Comparison of ENCODE assay signal across 19 cellular contexts in the genomic region with DNA sequence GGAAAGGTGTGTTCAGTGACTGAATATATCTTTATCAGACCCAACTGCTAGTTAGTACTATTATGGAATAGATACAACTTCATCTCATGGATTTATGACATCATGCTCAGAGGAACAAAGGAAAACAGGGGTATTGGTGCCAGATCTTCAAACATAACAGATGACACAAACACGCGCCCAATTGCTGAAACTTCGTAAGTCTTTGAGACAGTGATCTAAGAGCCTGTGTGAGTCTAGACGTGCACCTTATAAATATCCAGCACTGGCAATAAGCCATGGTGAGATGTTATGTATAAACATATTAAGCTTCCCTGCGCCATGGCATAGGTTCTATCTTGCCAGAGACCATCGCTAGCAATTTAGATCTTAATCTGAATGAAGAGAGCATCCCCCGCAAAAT. TPM values are rescaled to one million over a fixed set of nuclear protein-coding genes. Genes with fewer than 3 reads are reported as not detected.
DNase-seq lines count a peak whose midpoint lies in the region; ATAC-seq, FAIRE-seq and TF ChIP-seq lines count a peak whose summit lies in the region.
"Had no signal": no experiment of that assay in that cellular context is flagged by ENCODE, and none has a peak within 500 bp of the region (broad histone marks: within the 10 kb centered on the region; RNA-seq: fewer than 3 reads in every experiment).

No MANE protein-coding gene starts in this region.

- H4K8ac ChIP-seq in H1 (ENCODE audit: extremely low read depth, insufficient read depth, low read length) = no peak overlapping the region

- intact Hi-C loops in HepG2 (cut with micrococcal nuclease; ENCODE audit: unreplicated experiment) (no loop called here), right lobe of liver (cut with DNase I) (loop anchor here (10.0 kb wide), 2 partner anchors 219 to 419 kb away; no protein-coding TSS in a partner anchor), lower lobe of right lung (cut with DNase I) (loop anchor here (5.0 kb wide), 1 partner anchor 222 kb away; no protein-coding TSS in a partner anchor)

- in situ Hi-C loops in HepG2 (cut with HindIII; ENCODE audit: extremely low pct_ligation_motif_present, low pct_unique_long_range_greater_than_20kb) = loop anchor here (5.0 to 25.0 kb wide), 2 partner anchors 222 to 422 kb away; no protein-coding TSS in a partner anchor

- H2BK12ac ChIP-seq in H1 (ENCODE audit: low read depth, low read length) = no peak overlapping the region

- no peak for TF ChIP-seq POLR2A in HepG2 (IDR thresholded peaks at IDR 0.05; ENCODE audit: insufficient read depth in 1 of 2, low read depth in 2 of 2, low read length in 2 of 2)
- TF ChIP-seq POLR2A in right lobe of liver (IDR thresholded peaks at IDR 0.05) = no peak
- TF ChIP-seq POLR2A in H1 (IDR thresholded peaks at IDR 0.05; ENCODE audit: control extremely low read depth in 1 of 2, low read depth in 2 of 2, low read length in 2 of 2) = no peak

- H3K27ac Mint-ChIP-seq in mesothelial cell of epicardium = peak overlapping the region; percentile 70
- H3K27ac Mint-ChIP-seq: CD8-positive, alpha-beta memory T cell had no signal

- no peak overlapping the region for H4K5ac ChIP-seq in H1 (ENCODE audit: insufficient read length, low read depth, low read length)

- H3K27ac ChIP-seq in HepG2 (ENCODE audit: extremely low read length, insufficient read depth, low read length) (no peak overlapping the region), right lobe of liver (no peak overlapping the region), H1 (ENCODE audit: low read depth, low read length) (no peak overlapping the region), lower lobe of right lung (no peak overlapping the region)
- H3K27ac ChIP-seq: BLaER1, KMS-11, Peyer's patch had no signal

- no peaks in the 10 kb centered on the region for H3K27me3 ChIP-seq in HepG2 (ENCODE audit: control insufficient read depth in 1 of 2, insufficient read depth in 2 of 2, low read length in 2 of 2)
- no peaks in the 10 kb centered on the region for H3K27me3 ChIP-seq in right lobe of liver
- H3K27me3 ChIP-seq in H1 (replicated peaks in 1 of 4; ENCODE audit: control insufficient read depth in 3 of 4, extremely low read depth in 1 of 4, insufficient read depth in 3 of 4, low read length in 3 of 4) = no peaks in the 10 kb centered on the region
- no peaks in the 10 kb centered on the region for H3K27me3 ChIP-seq in lower lobe of right lung (ENCODE audit: low read depth)
- H3K27me3 ChIP-seq: BLaER1, Peyer's patch had no signal

- no peak overlapping the region for H3K4ac ChIP-seq in H1 (replicated peaks; ENCODE audit: insufficient read length, low read depth, low read length)

- no TSS peak for BruUV-seq in HepG2 (replicated peaks; lab: Mats Ljungman, UMichigan)

- ATAC-seq in HepG2 = no peak
- ATAC-seq in right lobe of liver = no peak
- no peak for ATAC-seq in lower lobe of right lung
- ATAC-seq: HCT116 had no signal

- H2BK120ac ChIP-seq in H1 (replicated peaks; ENCODE audit: low read depth, low read length) = no peak overlapping the region

- no peak for TF ChIP-seq EP300 in HepG2 (IDR thresholded peaks at IDR 0.05; ENCODE audit: low read depth in 2 of 2, low read length in 2 of 2)
- TF ChIP-seq EP300 in HepG2 (CRISPR knock-in tag; IDR thresholded peaks at IDR 0.05; ENCODE audit: borderline replicate concordance) = no peak
- no peak for TF ChIP-seq EP300 in H1 (IDR thresholded peaks at IDR 0.05; ENCODE audit: borderline replicate concordance in 1 of 2, low read depth in 2 of 2, low read length in 2 of 2)

- no peak for DNase-seq in HepG2 (ENCODE audit: low spot score)
- DNase-seq in right lobe of liver = no peak
- no peak for DNase-seq in H1 (ENCODE audit: low read depth in 1 of 2, low spot score in 2 of 2)
- no peak for DNase-seq in mesothelial cell of epicardium (ENCODE audit: low spot score in 2 of 2, unreplicated experiment in 2 of 2)
- no peak for DNase-seq in cerebellar cortex (ENCODE audit: low spot score)
- no peak for DNase-seq in DMS79 treated with DMSO at 0.1 percent for 48 hours (lab: John Stamatoyannopoulos, UW)
- DNase-seq in lower lobe of right lung = no peak
- no peak for DNase-seq in iPS-NIHi11 (ENCODE audit: low spot score)
- DNase-seq: 8988T; CD8-positive, alpha-beta memory T cell; NCI-H2029; NCI-H2171 treated with DMSO at 0.1 percent for 48 hours; NCI-H774; Peyer's patch; SIG-M5 had no signal

- H3K23ac ChIP-seq in H1 (ENCODE audit: insufficient read length) = no peak overlapping the region

- no peak overlapping the region for H2BK5ac ChIP-seq in H1 (ENCODE audit: low read depth, low read length)

- H3K36me3 ChIP-seq in HepG2 (replicated peaks in 1 of 2; ENCODE audit: control insufficient read depth in 1 of 2, insufficient read depth in 2 of 2, low read length in 2 of 2) (peaks cover 0 to 1% of the 10 kb centered on the region in 2 experiments; a peak in 1 of 5 replicates), right lobe of liver (no peaks in the 10 kb centered on the region), H1 (ENCODE audit: control insufficient read depth in 2 of 4, insufficient read depth in 4 of 4, low read length in 3 of 4) (peaks cover 0 to 6% (median 6%) of the 10 kb centered on the region in 4 experiments; a peak in 4 of 8 replicates), lower lobe of right lung (peaks cover 28% of the 10 kb centered on the region)

- no peak overlapping the region for H3K9ac ChIP-seq in HepG2 (ENCODE audit: insufficient read depth, low read depth, low read length)
- no peak overlapping the region for H3K9ac ChIP-seq in H1 (replicated peaks in 1 of 4; ENCODE audit: extremely low read depth in 1 of 4, low read depth in 3 of 4, low read length in 3 of 4)
- H3K9ac ChIP-seq: BLaER1, KMS-11 had no signal

- H2AFZ ChIP-seq in HepG2 (ENCODE audit: low read length) (no peak overlapping the region), H1 (ENCODE audit: low read length) (no peak overlapping the region)

- no peak overlapping the region for H2AK5ac ChIP-seq in H1 (ENCODE audit: low read depth, low read length)

- WGBS in HepG2 (ENCODE audit: low lambda C conversion rate) = 97% methylated on average over 7 of the region's 7 CpGs
- 76% methylated on average over 7 of the region's 7 CpGs for WGBS in right lobe of liver (ENCODE audit: insufficient coverage, low coverage, low lambda C conversion rate, missing lambda C conversion rate)
- 89% methylated on average over 7 of the region's 7 CpGs; no CpG with 5 or more reads in 1 of the 2 experiments for WGBS in H1 (ENCODE audit: extremely low coverage in 1 of 2, insufficient coverage in 1 of 2, insufficient read length in 1 of 2, insufficient replicate concordance in 2 of 2, low coverage in 1 of 2, low lambda C conversion rate in 2 of 2, missing lambda C conversion rate in 1 of 2), 2 experiments

- H3K4me3 ChIP-seq in HepG2 (replicated peaks in 1 of 3; ENCODE audit: insufficient read depth in 1 of 3, low read depth in 2 of 3, low read length in 3 of 3) (no peak overlapping the region), right lobe of liver (no peak overlapping the region), H1 (ENCODE audit: extremely low read depth in 1 of 4, insufficient read depth in 2 of 4, low read depth in 3 of 4, low read length in 4 of 4) (no peak overlapping the region), lower lobe of right lung (no peak overlapping the region)
- H3K4me3 ChIP-seq: BLaER1, Peyer's patch had no signal

- no peak overlapping the region for H2BK15ac ChIP-seq in H1 (ENCODE audit: low read length)

- H3K4me2 ChIP-seq in HepG2 (ENCODE audit: low read depth, low read length) (no peak overlapping the region), H1 (ENCODE audit: insufficient read depth in 1 of 2, low read depth in 2 of 2, low read length in 2 of 2) (peak overlapping the region in 1 of 2 experiments; percentile 22; a peak in 1 of 4 replicates)
- H3K4me2 ChIP-seq: BLaER1, KMS-11 had no signal

- no peaks in the 10 kb centered on the region for H3K79me1 ChIP-seq in H1 (ENCODE audit: low read depth, low read length)

- H3K23me2 ChIP-seq in H1 (ENCODE audit: low read depth, low read length) = peaks cover 2% of the 10 kb centered on the region; the same call in 1 of the 2 replicates

- H3K79me2 ChIP-seq in HepG2 (ENCODE audit: insufficient read depth, low read length) (no peaks in the 10 kb centered on the region), H1 (ENCODE audit: control insufficient read depth in 1 of 2, insufficient read depth in 2 of 2, low read length in 2 of 2) (no peaks in the 10 kb centered on the region)

- no peak overlapping the region for H3K56ac ChIP-seq in H1 (replicated peaks; ENCODE audit: insufficient read length, low read depth, low read length)

- TF ChIP-seq CTCF in HepG2 (CRISPR knock-in tag; IDR thresholded peaks at IDR 0.05) = no peak
- no peak for TF ChIP-seq CTCF in right lobe of liver (IDR thresholded peaks at IDR 0.05)
- no peak for TF ChIP-seq CTCF in H1 (IDR thresholded peaks at IDR 0.05; ENCODE audit: control extremely low read depth in 1 of 3, insufficient read depth in 1 of 3, low read depth in 1 of 3, low read length in 3 of 3)
- TF ChIP-seq CTCF in mesothelial cell of epicardium (IDR thresholded peaks at IDR 0.05; ENCODE audit: unreplicated experiment) = no peak
- TF ChIP-seq CTCF in lower lobe of right lung (IDR thresholded peaks at IDR 0.05) = no peak

- FAIRE-seq in HepG2 (lab: Jason Lieb, UNC) = no peak
- FAIRE-seq in H1 (lab: Jason Lieb, UNC) = no peak
- FAIRE-seq: HTR-8/SVneo had no signal

- CTCF ChIA-PET in HepG2 (lab: Yijun Ruan, JAX; ENCODE audit: low intra/inter-chr PET ratio, low total read pairs) = interaction anchor here (4.3 kb wide), 1 partner anchor 220 kb away, joined by 50 read pairs; no protein-coding TSS in a partner anchor
- CTCF ChIA-PET in H1 (lab: Charles Lee; ENCODE audit: partially characterized antibody) = interaction anchor here (0.6 to 2.5 kb wide), 6 partner anchors 11 to 116 kb away, joined by 3 to 16 read pairs (median 4); no protein-coding TSS in a partner anchor

- H2BK20ac ChIP-seq in H1 (ENCODE audit: low read length) = no peak overlapping the region

- H3K4me3 Mint-ChIP-seq in mesothelial cell of epicardium = no peak overlapping the region
- H3K4me3 Mint-ChIP-seq: CD8-positive, alpha-beta memory T cell had no signal

- POLR2A ChIA-PET in HepG2 (lab: Yijun Ruan, JAX) = no interaction called here
- POLR2A ChIA-PET in H1 (lab: Charles Lee; ENCODE audit: partially characterized antibody) = interaction anchor here (3.0 kb wide), 1 partner anchor 102 kb away, joined by 11 read pairs; a partner anchor contains a TSS

- peaks cover 15% of the 10 kb centered on the region for H3K4me1 ChIP-seq in HepG2 (ENCODE audit: insufficient read depth, low read length)
- peaks cover 0 to 4% (median 0%) of the 10 kb centered on the region in 4 donors for H3K4me1 ChIP-seq in right lobe of liver
- peaks cover 0 to 11% (median 2%) of the 10 kb centered on the region in 4 experiments; a peak in 2 of 7 replicates for H3K4me1 ChIP-seq in H1 (replicated peaks in 1 of 4; ENCODE audit: control insufficient read depth in 3 of 4, insufficient read depth in 4 of 4, low read length in 3 of 4)
- peaks cover 24% of the 10 kb centered on the region for H3K4me1 ChIP-seq in lower lobe of right lung

- no peak overlapping the region for H3K18ac ChIP-seq in H1 (ENCODE audit: extremely low read depth, low read length)

- TF ChIP-seq RAD21 in HepG2 (CRISPR knock-in tag; IDR thresholded peaks at IDR 0.05) = no peak
- TF ChIP-seq RAD21 in H1 (IDR thresholded peaks at IDR 0.05 in 1 of 2, conservative IDR thresholded peaks at IDR 0.05 in 1 of 2; ENCODE audit: low read depth in 2 of 2, low read length in 2 of 2) = no peak

- H3K4me1 Mint-ChIP-seq in mesothelial cell of epicardium = peaks cover 18% of the 10 kb centered on the region
- H3K4me1 Mint-ChIP-seq: CD8-positive, alpha-beta memory T cell had no signal

- H4K20me1 ChIP-seq in HepG2 (ENCODE audit: insufficient read depth, low read length) (no peaks in the 10 kb centered on the region), H1 (replicated peaks in 1 of 2; ENCODE audit: control insufficient read depth in 1 of 2, insufficient read depth in 2 of 2, low read length in 2 of 2) (no peaks in the 10 kb centered on the region)
- H4K20me1 ChIP-seq: BLaER1 had no signal

- peaks cover 10% of the 10 kb centered on the region for H3K36me3 Mint-ChIP-seq in mesothelial cell of epicardium
- H3K36me3 Mint-ChIP-seq: CD8-positive, alpha-beta memory T cell had no signal

- H3K9me3 ChIP-seq in HepG2 (ENCODE audit: low read length) (no peaks in the 10 kb centered on the region), right lobe of liver (no peaks in the 10 kb centered on the region), H1 (ENCODE audit: insufficient read depth in 2 of 2, low read depth in 1 of 2, low read length in 1 of 2) (no peaks in the 10 kb centered on the region), lower lobe of right lung (no peaks in the 10 kb centered on the region)
- H3K9me3 ChIP-seq: BLaER1, Peyer's patch had no signal

- H3K14ac ChIP-seq in H1 (ENCODE audit: insufficient read length) = no peak overlapping the region

- no peaks in the 10 kb centered on the region for H3K9me3 Mint-ChIP-seq in mesothelial cell of epicardium
- H3K9me3 Mint-ChIP-seq: CD8-positive, alpha-beta memory T cell had no signal

- peak overlapping the region; percentile 12 for H4K91ac ChIP-seq in H1 (replicated peaks; ENCODE audit: insufficient read length, low read length)

- no peaks in the 10 kb centered on the region for H3K27me3 Mint-ChIP-seq in mesothelial cell of epicardium (ENCODE audit: low read depth)
- H3K27me3 Mint-ChIP-seq: CD8-positive, alpha-beta memory T cell had no signal

RNA-seq across cellular contexts. Expression of a gene that starts 42.2 kb away (rescaled TPM):
- total RNA-seq in HepG2 (2016; rRNA removed; fragmentation: Illumina TruSeq; extraction: Trizol) = 22.4 and 38.0 TPM in 2 replicates
- total RNA-seq in HepG2 (2016; cell fraction: cytosol; rRNA removed; fragmentation: Illumina TruSeq; extraction: Trizol; ENCODE audit: low read depth) = 9.2 and 13.5 TPM in 2 replicates
- total RNA-seq in HepG2 (2016; cell fraction: insoluble cytoplasmic fraction; rRNA removed; fragmentation: Illumina TruSeq; extraction: Trizol) = 22.1 and 42.2 TPM in 2 replicates
- 16.3 and 20.0 TPM in 2 replicates for total RNA-seq in HepG2 (2016; cell fraction: membrane; rRNA removed; fragmentation: Illumina TruSeq; extraction: Trizol)
- 76.0 and 92.9 TPM in 2 replicates for total RNA-seq in HepG2 (2016; cell fraction: nucleus; rRNA removed; fragmentation: Illumina TruSeq; extraction: Trizol)
- polyA plus RNA-seq in HepG2 (2011; rRNA removed) = 51.9 and 70.8 TPM in 2 replicates
- polyA plus RNA-seq in HepG2 (2011; cell fraction: cytosol; rRNA removed) = 7.6 and 9.8 TPM in 2 replicates
- polyA plus RNA-seq in HepG2 (2011; cell fraction: nucleus; rRNA removed) = 162 and 180 TPM in 2 replicates
- polyA plus RNA-seq in HepG2 (2012) = 33.8 and 37.1 TPM in 2 replicates
- polyA plus RNA-seq in HepG2 (2016; cell fraction: cytosol; fragmentation: Illumina TruSeq; extraction: Trizol; ENCODE audit: low read depth) = 4.2 and 5.3 TPM in 2 replicates
- 23.4 and 31.6 TPM in 2 replicates for polyA plus RNA-seq in HepG2 (2016; cell fraction: insoluble cytoplasmic fraction; fragmentation: Illumina TruSeq; extraction: Trizol; ENCODE audit: low read depth)
- polyA plus RNA-seq in HepG2 (2016; cell fraction: membrane; fragmentation: Illumina TruSeq; extraction: Trizol; ENCODE audit: low read depth) = 9.1 and 10.3 TPM in 2 replicates
- 171 and 181 TPM in 2 replicates for polyA plus RNA-seq in HepG2 (2016; cell fraction: nucleus; fragmentation: Illumina TruSeq; extraction: Trizol; ENCODE audit: insufficient read depth, low read depth)
- polyA minus RNA-seq in HepG2 (2011; rRNA and poly(A)+ RNA removed; ENCODE audit: low replicate concordance) = 11.6 and 19.3 TPM in 2 replicates
- 8.0 and 12.1 TPM in 2 replicates for polyA minus RNA-seq in HepG2 (2011; cell fraction: cytosol; rRNA and poly(A)+ RNA removed)
- 93.5 and 96.8 TPM in 2 replicates for polyA minus RNA-seq in HepG2 (2011; cell fraction: nucleus; rRNA and poly(A)+ RNA removed)
- 10 to 100 TPM; 19.0 to 40.2 (median 21.1) TPM for total RNA-seq in right lobe of liver
- total RNA-seq in H1 (2021; fragmentation: NEBNext Ultra II Directional; extraction: Animal tissue kit (Norgen Biotek cat#: 25700)) = 39.0 and 48.3 TPM in 2 replicates
- polyA plus RNA-seq in H1 (2011; rRNA removed) = 13.7 and 22.8 TPM in 2 replicates
- polyA plus RNA-seq in H1 (2011; cell fraction: cytosol; rRNA removed) = 21.6 TPM
- polyA plus RNA-seq in H1 (2011; cell fraction: nucleus; rRNA removed) = 34.2 TPM
- polyA plus RNA-seq in H1 (2012, experiment 1 of 2) = 23.2 to 45.2 TPM (median 29.8 TPM) in 4 replicates
- polyA plus RNA-seq in H1 (2012, experiment 2 of 2) = 2.6 TPM
- polyA plus RNA-seq in H1 (2013, experiment 1 of 2) = 65.1 TPM
- polyA plus RNA-seq in H1 (2013, experiment 2 of 2) = 65.3 TPM
- 21.6 and 29.7 TPM in 2 replicates for polyA minus RNA-seq in H1 (2011; rRNA and poly(A)+ RNA removed)
- 24.1 TPM for polyA minus RNA-seq in H1 (2011; cell fraction: cytosol; rRNA and poly(A)+ RNA removed)
- 45.1 TPM for polyA minus RNA-seq in H1 (2011; cell fraction: nucleus; rRNA and poly(A)+ RNA removed)
- total RNA-seq in mesothelial cell of epicardium = 51.9 to 53.9 TPM (median 52.4 TPM) in 3 replicates
- 38.2 TPM for total RNA-seq in lower lobe of right lung
